ENCODE assay signal across 35 cellular contexts in the genomic region with DNA sequence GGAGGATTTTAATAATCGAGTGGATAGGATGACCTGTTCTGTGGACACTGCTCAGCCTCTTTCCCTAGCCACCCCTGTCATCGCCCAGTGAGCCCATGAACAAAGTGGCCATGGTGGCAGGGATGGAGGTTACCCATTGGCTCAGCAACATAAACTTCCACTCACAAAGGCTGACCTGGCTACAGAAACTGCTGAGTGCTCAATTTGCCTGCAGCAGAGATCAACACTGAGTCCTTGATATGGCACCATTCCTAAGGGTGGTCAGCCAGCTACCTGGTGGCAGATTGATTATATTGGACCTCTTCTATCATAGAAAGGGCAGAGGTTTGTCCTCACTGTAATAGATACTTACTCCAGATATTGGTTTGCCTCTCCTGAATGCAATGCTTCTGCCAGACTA.
DNase-seq lines count a peak whose midpoint lies in the region; ATAC-seq, FAIRE-seq and TF ChIP-seq lines count a peak whose summit lies in the region.
"Had no signal": no experiment of that assay in that cellular context is flagged by ENCODE, and none has a peak within 500 bp of the region (broad histone marks: within the 10 kb centered on the region; RNA-seq: fewer than 3 reads in every experiment).

No MANE protein-coding gene starts in this region.

- no peak overlapping the region for H3K9ac ChIP-seq in HepG2 (ENCODE audit: insufficient read depth, low read depth, low read length)
- H3K9ac ChIP-seq in mesenchymal stem cell (ENCODE audit: low read length): no peak overlapping the region
- no peak overlapping the region for H3K9ac ChIP-seq in trophoblast cell (ENCODE audit: low read length)
- H3K9ac ChIP-seq: BLaER1; BLaER1 treated with 17β-estradiol and CSF1 and Interleukin-3, amounts not matched to agents 10 nM and 100 nM had no signal

- BruUV-seq in HepG2 (replicated peaks; lab: Mats Ljungman, UMichigan): no TSS peak

- no peak overlapping the region for H3K27ac ChIP-seq in HepG2 (ENCODE audit: extremely low read length, insufficient read depth, low read length)
- no peak overlapping the region for H3K27ac ChIP-seq in right lobe of liver
- H3K27ac ChIP-seq in mesenchymal stem cell (ENCODE audit: low read length, poor library complexity, severe bottlenecking): no peak overlapping the region
- no peak overlapping the region for H3K27ac ChIP-seq in trophoblast cell (ENCODE audit: low read depth, low read length)
- H3K27ac ChIP-seq: 22Rv1; A549; BLaER1; BLaER1 treated with 17β-estradiol and CSF1 and Interleukin-3, amounts not matched to agents 10 nM and 100 nM; C4-2B had no signal

- H3K27me3 ChIP-seq in HepG2 (ENCODE audit: control insufficient read depth in 1 of 2, insufficient read depth in 2 of 2, low read length in 2 of 2): no peaks in the 10 kb centered on the region
- no peaks in the 10 kb centered on the region for H3K27me3 ChIP-seq in right lobe of liver
- H3K27me3 ChIP-seq in mesenchymal stem cell (ENCODE audit: control insufficient read depth in 1 of 2, insufficient read depth in 1 of 2, low read length in 2 of 2): no peaks in the 10 kb centered on the region
- H3K27me3 ChIP-seq in trophoblast cell (ENCODE audit: insufficient read depth, low read length): no peaks in the 10 kb centered on the region
- H3K27me3 ChIP-seq: BE2C; BLaER1; BLaER1 treated with 17β-estradiol and CSF1 and Interleukin-3, amounts not matched to agents 10 nM and 100 nM had no signal

- H3K4me3 ChIP-seq in HepG2 (replicated peaks in 1 of 3; ENCODE audit: insufficient read depth in 1 of 3, low read depth in 2 of 3, low read length in 3 of 3) (no peak overlapping the region), right lobe of liver (no peak overlapping the region), mesenchymal stem cell (ENCODE audit: insufficient read depth in 1 of 2, low read depth in 1 of 2, low read length in 2 of 2) (no peak overlapping the region), trophoblast cell (ENCODE audit: low read depth, low read length) (no peak overlapping the region)
- H3K4me3 ChIP-seq: A549; BLaER1; BLaER1 treated with 17β-estradiol and CSF1 and Interleukin-3, amounts not matched to agents 10 nM and 100 nM had no signal

- H3K18ac ChIP-seq in mesenchymal stem cell (ENCODE audit: low read depth in 1 of 2, low read length in 2 of 2) (no peak overlapping the region), trophoblast cell (ENCODE audit: low read length) (no peak overlapping the region)

- H3K79me1 ChIP-seq in mesenchymal stem cell (replicated peaks; ENCODE audit: low read length, poor library complexity, severe bottlenecking) (no peaks in the 10 kb centered on the region), trophoblast cell (ENCODE audit: low read length) (no peaks in the 10 kb centered on the region)

- TF ChIP-seq EP300 in HepG2 (IDR thresholded peaks at IDR 0.05; ENCODE audit: low read depth in 2 of 2, low read length in 2 of 2) (no peak), HepG2 (CRISPR knock-in tag; IDR thresholded peaks at IDR 0.05; ENCODE audit: borderline replicate concordance) (no peak)

- H4K91ac ChIP-seq in mesenchymal stem cell (ENCODE audit: low read length) (peak overlapping the region; percentile 61), trophoblast cell (ENCODE audit: low read depth, low read length) (no peak overlapping the region)

- no peaks in the 10 kb centered on the region for H4K20me1 ChIP-seq in HepG2 (ENCODE audit: insufficient read depth, low read length)
- H4K20me1 ChIP-seq: BLaER1; BLaER1 treated with 17β-estradiol and CSF1 and Interleukin-3, amounts not matched to agents 10 nM and 100 nM had no signal

- DNase-seq in HepG2 (ENCODE audit: low spot score): no peak
- DNase-seq in right lobe of liver: no peak
- DNase-seq in HTR-8/SVneo (ENCODE audit: insufficient read length, low spot score): no peak
- DNase-seq in mesenchymal stem cell: no peak
- no peak for DNase-seq in trophoblast cell
- DNase-seq in left cardiac atrium: no peak
- no peak for DNase-seq in posterior vena cava (ENCODE audit: low spot score)
- DNase-seq: 8988T; ACHN; AML-193; BE2C; C1 segment of cervical spinal cord; Caco-2; Calu3; CD4-positive, alpha-beta memory T cell; CD4-positive, alpha-beta T cell; CD4-positive, CD25-positive, alpha-beta regulatory T cell; CD8-positive, alpha-beta memory T cell; CD8-positive, alpha-beta T cell; COR-L47; DMS 273 treated with DMSO at 0.1 percent for 48 hours; DMS153; DMS53; DMS79; DMS79 treated with DMSO at 0.1 percent for 48 hours; DND-41; EL had no signal

- H3K14ac ChIP-seq in mesenchymal stem cell (ENCODE audit: low read length in 2 of 2): no peak overlapping the region
- no peak overlapping the region for H3K14ac ChIP-seq in trophoblast cell (ENCODE audit: low read length)

- no peaks in the 10 kb centered on the region for H3K79me2 ChIP-seq in HepG2 (ENCODE audit: insufficient read depth, low read length)
- no peaks in the 10 kb centered on the region for H3K79me2 ChIP-seq in trophoblast cell (ENCODE audit: control insufficient read depth, insufficient read depth, low read length, poor library complexity)

- H2AK5ac ChIP-seq in mesenchymal stem cell (ENCODE audit: low read length, severe bottlenecking) (no peak overlapping the region), trophoblast cell (ENCODE audit: low read length) (peak overlapping the region; percentile 7)

- no peak overlapping the region for H3K4ac ChIP-seq in mesenchymal stem cell (ENCODE audit: low read depth in 1 of 2, low read length in 2 of 2)
- H3K4ac ChIP-seq in trophoblast cell (ENCODE audit: low read depth, low read length): no peak overlapping the region

- in situ Hi-C loops in HepG2 (cut with HindIII; ENCODE audit: extremely low pct_ligation_motif_present, low pct_unique_long_range_greater_than_20kb): no loop called here

- no peak for TF ChIP-seq POLR2A in HepG2 (IDR thresholded peaks at IDR 0.05; ENCODE audit: insufficient read depth in 1 of 2, low read depth in 2 of 2, low read length in 2 of 2)
- TF ChIP-seq POLR2A in right lobe of liver (IDR thresholded peaks at IDR 0.05): no peak

- intact Hi-C loops in HepG2 (cut with micrococcal nuclease; ENCODE audit: unreplicated experiment): no loop called here
- intact Hi-C loops in right lobe of liver (cut with DNase I): no loop called here
- intact Hi-C loops in left cardiac atrium (cut with DNase I): no loop called here
- intact Hi-C loops in posterior vena cava (cut with DNase I): no loop called here

- H3K9me3 ChIP-seq in HepG2 (ENCODE audit: low read length) (peaks cover 63% of the 10 kb centered on the region), right lobe of liver (no peaks in the 10 kb centered on the region), mesenchymal stem cell (ENCODE audit: control insufficient read depth, low read length) (peaks cover 10% of the 10 kb centered on the region), trophoblast cell (ENCODE audit: insufficient read depth, low read depth, low read length) (no peaks in the 10 kb centered on the region)
- H3K9me3 ChIP-seq: A549, BE2C, BLaER1, Caco-2 had no signal

- no peaks in the 10 kb centered on the region for H3K36me3 ChIP-seq in HepG2 (replicated peaks in 1 of 2; ENCODE audit: control insufficient read depth in 1 of 2, insufficient read depth in 2 of 2, low read length in 2 of 2)
- no peaks in the 10 kb centered on the region for H3K36me3 ChIP-seq in right lobe of liver
- no peaks in the 10 kb centered on the region for H3K36me3 ChIP-seq in mesenchymal stem cell (ENCODE audit: control insufficient read depth in 1 of 2, insufficient read depth in 2 of 2, low read depth in 1 of 2, low read length in 2 of 2)
- no peaks in the 10 kb centered on the region for H3K36me3 ChIP-seq in trophoblast cell (ENCODE audit: control insufficient read depth in 1 of 2, insufficient read depth in 2 of 2, low read length in 2 of 2)
- H3K36me3 ChIP-seq: BE2C; BLaER1; BLaER1 treated with 17β-estradiol and CSF1 and Interleukin-3, amounts not matched to agents 10 nM and 100 nM had no signal

- H4K12ac ChIP-seq in trophoblast cell (ENCODE audit: low read depth, low read length): no peak overlapping the region

- CTCF ChIA-PET in HepG2 (lab: Yijun Ruan, JAX; ENCODE audit: low intra/inter-chr PET ratio, low total read pairs): no interaction called here

- no peak for TF ChIP-seq CTCF in HepG2 (CRISPR knock-in tag; IDR thresholded peaks at IDR 0.05)
- no peak for TF ChIP-seq CTCF in right lobe of liver (IDR thresholded peaks at IDR 0.05)

- POLR2A ChIA-PET in HepG2 (lab: Yijun Ruan, JAX): no interaction called here

- no peak overlapping the region for H2BK12ac ChIP-seq in mesenchymal stem cell (ENCODE audit: low read length in 2 of 2)
- no peak overlapping the region for H2BK12ac ChIP-seq in trophoblast cell (ENCODE audit: low read length)

- FAIRE-seq in HepG2 (lab: Jason Lieb, UNC) (no peak), HTR-8/SVneo (lab: Jason Lieb, UNC) (peak; percentile 9)
- FAIRE-seq: A204.1, A549, D721Med had no signal

- no peak overlapping the region for H2AFZ ChIP-seq in HepG2 (ENCODE audit: low read length)
- H2AFZ ChIP-seq in mesenchymal stem cell (ENCODE audit: low read depth, low read length): no peak overlapping the region
- no peak overlapping the region for H2AFZ ChIP-seq in trophoblast cell (ENCODE audit: insufficient read depth, low read length, poor library complexity)

- H3K4me2 ChIP-seq in HepG2 (ENCODE audit: low read depth, low read length) (no peak overlapping the region), mesenchymal stem cell (ENCODE audit: low read length, poor library complexity, severe bottlenecking) (no peak overlapping the region), trophoblast cell (ENCODE audit: low read length) (no peak overlapping the region)
- H3K4me2 ChIP-seq: A549; BLaER1; BLaER1 treated with 17β-estradiol and CSF1 and Interleukin-3, amounts not matched to agents 10 nM and 100 nM had no signal

- ATAC-seq in HepG2: no peak
- ATAC-seq in right lobe of liver: no peak
- ATAC-seq in left cardiac atrium: no peak
- ATAC-seq in GM21737 (IDR thresholded peaks at IDR 0.05; ENCODE audit: unreplicated experiment): no peak
- ATAC-seq: A549; CD8-positive, alpha-beta T cell had no signal

- WGBS in HepG2 (ENCODE audit: low lambda C conversion rate): 5% methylated on average over 2 of the region's 2 CpGs
- WGBS in right lobe of liver (ENCODE audit: insufficient coverage, low coverage, low lambda C conversion rate, missing lambda C conversion rate): 49% methylated on average over 2 of the region's 2 CpGs
- WGBS in mesenchymal stem cell: 75% methylated on average over 2 of the region's 2 CpGs
- WGBS in trophoblast cell (ENCODE audit: extremely low coverage, insufficient coverage, insufficient read length): no CpG with 5 or more reads among the region's 2 CpGs

- no peak overlapping the region for H4K8ac ChIP-seq in mesenchymal stem cell (ENCODE audit: low read length)
- H4K8ac ChIP-seq in trophoblast cell (ENCODE audit: low read depth, low read length): no peak overlapping the region

- H2BK5ac ChIP-seq in mesenchymal stem cell (ENCODE audit: low read depth, low read length, poor library complexity, severe bottlenecking) (no peak overlapping the region), trophoblast cell (ENCODE audit: low read depth, low read length, poor library complexity) (no peak overlapping the region)

- no peak overlapping the region for H2BK15ac ChIP-seq in mesenchymal stem cell (ENCODE audit: low read depth, poor library complexity, severe bottlenecking)

- H2BK120ac ChIP-seq in mesenchymal stem cell (ENCODE audit: low read depth, low read length) (no peak overlapping the region), trophoblast cell (ENCODE audit: insufficient read depth, low read length, poor library complexity) (no peak overlapping the region)

- no peak for TF ChIP-seq RAD21 in HepG2 (CRISPR knock-in tag; IDR thresholded peaks at IDR 0.05)

- H3K4me1 ChIP-seq in HepG2 (ENCODE audit: insufficient read depth, low read length) (no peaks in the 10 kb centered on the region), right lobe of liver (no peaks in the 10 kb centered on the region), mesenchymal stem cell (ENCODE audit: control insufficient read depth, insufficient read depth, low read depth, low read length) (no peaks in the 10 kb centered on the region), trophoblast cell (ENCODE audit: control insufficient read depth in 1 of 2, insufficient read depth in 2 of 2, low read length in 2 of 2) (no peaks in the 10 kb centered on the region)
- H3K4me1 ChIP-seq: A549; BE2C; BLaER1; BLaER1 treated with 17β-estradiol and CSF1 and Interleukin-3, amounts not matched to agents 10 nM and 100 nM; Caco-2 had no signal

- no peak overlapping the region for H3K23ac ChIP-seq in mesenchymal stem cell (ENCODE audit: low read length in 2 of 2)
- H3K23ac ChIP-seq in trophoblast cell (ENCODE audit: low read length): no peak overlapping the region
